16 cellular contexts compared by ENCODE assay signal in the genomic region with DNA sequence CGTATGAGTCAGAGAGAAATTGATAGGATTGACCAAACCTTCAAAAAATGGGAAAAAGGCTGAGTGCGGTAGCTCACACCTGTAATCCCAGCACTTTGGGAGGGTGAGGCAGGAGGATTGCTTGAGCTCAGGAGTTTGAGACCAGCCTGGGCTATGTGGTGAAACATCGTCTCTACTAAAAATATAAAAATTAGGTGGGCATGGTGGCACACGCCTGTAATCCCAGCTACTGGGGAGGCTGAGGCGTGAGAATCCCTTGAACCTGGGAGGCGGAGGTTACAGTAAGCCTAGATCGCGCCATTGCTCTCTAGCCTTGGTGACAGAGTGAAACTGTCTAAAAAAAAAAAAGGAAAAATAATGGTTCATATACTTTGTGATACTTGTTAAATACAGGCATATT. TPM values are rescaled to one million over a fixed set of nuclear protein-coding genes. Genes with fewer than 3 reads are reported as not detected.
"Had no signal": no experiment of that assay in that cellular context is flagged by ENCODE, and none has a peak within 500 bp of the region (broad histone marks: within the 10 kb centered on the region; RNA-seq: fewer than 3 reads in every experiment).

No MANE protein-coding gene starts in this region.

RNA-seq across cellular contexts. Expression of a gene that starts 59.9 kb away (rescaled TPM):
- total RNA-seq: activated CD4-positive, alpha-beta memory T cell treated with anti-CD3 and anti-CD28 coated beads, Interleukin-2, amount 10 ng/mL, durations not matched to agents 7 days and 5 days; activated CD4-positive, alpha-beta T cell treated with anti-CD3 and anti-CD28 coated beads for 36 hours; activated CD4-positive, alpha-beta T cell treated with anti-CD3 and anti-CD28 coated beads, Interleukin-2, amount 10 ng/mL, durations not matched to agents 7 days and 5 days; activated CD8-positive, alpha-beta memory T cell treated with anti-CD3 and anti-CD28 coated beads, Interleukin-2, amount 10 ng/mL, durations not matched to agents 7 days and 5 days; activated CD8-positive, alpha-beta T cell treated with anti-CD3 and anti-CD28 coated beads, Interleukin-2, amount 10 ng/mL, durations not matched to agents 7 days and 5 days; activated naive CD8-positive, alpha-beta T cell treated with anti-CD3 and anti-CD28 coated beads, Interleukin-2, amount 10 ng/mL, durations not matched to agents 7 days and 5 days; activated T-helper 2 cell treated with anti-CD3 and anti-CD28 coated beads, Interferon-gamma antibody, Interleukin-2, Interleukin-4, amounts not matched to agents 10 μg/mL and 5 μg/mL and 100 μg/mL, durations not matched to agents 14 hours and 24 hours and 36 hours; ascending aorta; bronchial epithelial cell; cardiac muscle cell; T-cell; T-helper 1 cell treated with Interleukin-12 subunit alpha and Interleukin-12 subunit beta and Interleukin-4 antibody, amounts not matched to agents 30 ng/mL and 1 ng/mL, for 36 hours; T-helper 17 cell; T-helper 2 cell treated with Interferon-gamma antibody and Interleukin-4, amounts not matched to agents 100 ng/mL and 5 ng/mL, for 36 hours; WTC11 had no signal
- polyA plus RNA-seq: adipose tissue, cardiac muscle cell had no signal
